In genomic region chr4:189090174-189090814, GRCh38 we compare ENCODE assay signal across 10 cellular contexts.
A peak's percentile ranks its signal among the peaks of the same experiment; 100 is the strongest.
DNase-seq lines count a peak whose midpoint lies in the region; TF ChIP-seq lines count a peak whose summit lies in the region.
"Had no signal": no experiment of that assay in that cellular context is flagged by ENCODE, and none has a peak within 500 bp of the region (broad histone marks: within the 10 kb centered on the region; RNA-seq: fewer than 3 reads in every experiment).

No MANE protein-coding gene starts in this region.

- H3K36me3 Mint-ChIP-seq in nephron (ENCODE audit: low read depth), result no peaks in the 10 kb centered on the region

- in situ Hi-C loops in mammary epithelial cell (cut with MboI; ENCODE audit: low sequenced_read_pairs in 2 of 2) (no loop called here), GM13977 (cut with MboI; ENCODE audit: low pct_unique_long_range_greater_than_20kb, low sequenced_read_pairs, unreplicated experiment) (no loop called here)

- H3K79me2 ChIP-seq in mammary epithelial cell (ENCODE audit: insufficient read depth, low read length), result no peaks in the 10 kb centered on the region

- TF ChIP-seq POLR2A in uterus (IDR thresholded peaks at IDR 0.05), result no peak

- no TSS peak for BruUV-seq in mammary epithelial cell (replicated peaks; lab: Mats Ljungman, UMichigan)

- 87% methylated on average over 2 of the region's 2 CpGs for WGBS in mammary epithelial cell (ENCODE audit: low coverage, missing lambda C conversion rate)

- H3K9ac ChIP-seq in mammary epithelial cell (ENCODE audit: insufficient read depth, low read length), result no peak overlapping the region

- H3K4me1 ChIP-seq in mammary epithelial cell (ENCODE audit: insufficient read depth, low read length), result no peaks in the 10 kb centered on the region
- no peaks in the 10 kb centered on the region for H3K4me1 ChIP-seq in uterus

- CTCF ChIA-PET in mammary epithelial cell (lab: Charles Lee; ENCODE audit: low non-redundant PET), result interaction anchor here (0.6 kb wide), 3 partner anchors 15 to 308 kb away, joined by 3 read pairs; no protein-coding TSS in a partner anchor

- no peak overlapping the region for H3K4me3 ChIP-seq in MG63
- peak overlapping the region in 1 of 3 experiments; percentile 22 for H3K4me3 ChIP-seq in mammary epithelial cell (replicated peaks in 1 of 3; ENCODE audit: insufficient read depth in 1 of 3, low read depth in 2 of 3, low read length in 3 of 3)
- H3K4me3 ChIP-seq in uterus, result no peak overlapping the region
- H3K4me3 ChIP-seq: lung had no signal

- H3K9me3 Mint-ChIP-seq in nephron, result no peaks in the 10 kb centered on the region

- H3K27ac ChIP-seq in mammary epithelial cell (ENCODE audit: insufficient read depth, low read depth, low read length) (no peak overlapping the region), uterus (no peak overlapping the region)

- TF ChIP-seq CTCF in mammary epithelial cell (conservative IDR thresholded peaks at IDR 0.05 in 1 of 2, IDR thresholded peaks at IDR 0.05 in 1 of 2; ENCODE audit: extremely low read depth in 1 of 2, insufficient read depth in 1 of 2, low read depth in 1 of 2, low read length in 2 of 2) (peak; percentile 67 to 70), nephron (IDR thresholded peaks at IDR 0.05; ENCODE audit: unreplicated experiment in 3 of 3) (peak; percentile 52 to 54 (median 53)), uterus (IDR thresholded peaks at IDR 0.05) (no peak), GM13977 (IDR thresholded peaks at IDR 0.05; ENCODE audit: extremely low read depth, insufficient read depth, missing control alignments) (no peak)

- dilution Hi-C loops in mammary epithelial cell (cut with HindIII; ENCODE audit: low sequenced_read_pairs), result no loop called here

- H2AFZ ChIP-seq in mammary epithelial cell (ENCODE audit: low read depth, low read length), result no peak overlapping the region

- no peaks in the 10 kb centered on the region for H3K4me1 Mint-ChIP-seq in nephron

- H3K36me3 ChIP-seq in MG63 (no peaks in the 10 kb centered on the region), mammary epithelial cell (ENCODE audit: insufficient read depth, low read length) (no peaks in the 10 kb centered on the region), uterus (no peaks in the 10 kb centered on the region)

- H3K27me3 ChIP-seq in MG63, result no peaks in the 10 kb centered on the region
- H3K27me3 ChIP-seq in mammary epithelial cell (ENCODE audit: insufficient read depth, low read length), result no peaks in the 10 kb centered on the region
- H3K27me3 ChIP-seq in uterus, result no peaks in the 10 kb centered on the region

- intact Hi-C loops in mammary epithelial cell (cut with micrococcal nuclease), result no loop called here
- intact Hi-C loops in uterus (cut with DNase I; ENCODE audit: low total_unique reads), result no loop called here

- no peak overlapping the region for H3K27ac Mint-ChIP-seq in nephron
- H3K27ac Mint-ChIP-seq: T-helper 1 cell treated with Interleukin-12 subunit alpha and Interleukin-12 subunit beta and Interleukin-4 antibody, amounts not matched to agents 30 μg/mL and 1 μg/mL, for 36 hours had no signal

- H3K4me3 Mint-ChIP-seq in nephron, result no peak overlapping the region
- H3K4me3 Mint-ChIP-seq: T-helper 1 cell treated with Interleukin-12 subunit alpha and Interleukin-12 subunit beta and Interleukin-4 antibody, amounts not matched to agents 30 μg/mL and 1 μg/mL, for 36 hours had no signal

- H3K4me2 ChIP-seq in mammary epithelial cell (ENCODE audit: insufficient read depth, low read depth, low read length), result no peak overlapping the region

- H4K20me1 ChIP-seq in mammary epithelial cell (ENCODE audit: insufficient read depth, low read length), result no peaks in the 10 kb centered on the region

- DNase-seq in ELF-1 (ENCODE audit: low read depth, low spot score) (peak; percentile 28), MG63 (peak; percentile 17), mammary epithelial cell (peak; percentile 15), uterus (no peak), GM13977 (ENCODE audit: low spot score) (no peak), KG1 (lab: John Stamatoyannopoulos, UW) (no peak), CD1c-positive myeloid dendritic cell (ENCODE audit: extremely low spot score) (no peak)

- no peaks in the 10 kb centered on the region for H3K27me3 Mint-ChIP-seq in nephron (ENCODE audit: low read depth)

- H3K9me3 ChIP-seq in MG63 (no peaks in the 10 kb centered on the region), mammary epithelial cell (replicated peaks; ENCODE audit: insufficient read depth, low read length) (no peaks in the 10 kb centered on the region), uterus (no peaks in the 10 kb centered on the region)

Comparison
In these comparisons a context has a peak if more than half of its experiments do, and no peak if none do; other contexts are left out.
1. DNase-seq: peak in ELF-1 (single experiment), MG63 (single experiment) and mammary epithelial cell (single experiment); none in uterus (0 of 2), GM13977 (single experiment), KG1 (single experiment) and CD1c-positive myeloid dendritic cell (single experiment).
2. CTCF ChIP-seq: peak in mammary epithelial cell (2 of 2) and nephron (3 of 3); none in uterus (0 of 4) and GM13977 (single experiment).